ENCODE assay signal across 2 cellular contexts in genomic region chr2:46345775-46346174, GRCh38.
TF ChIP-seq lines count a peak whose summit lies in the region.

No MANE protein-coding gene starts in this region.

TF ChIP-seq in HepG2, 621 proteins besides CTCF, POLR2A, EP300 and RAD21:
- TF ChIP-seq ZSCAN25 (CRISPR knock-in tag; IDR thresholded peaks at IDR 0.05), result no peak
- 0 out of 2 replicates have a peak, but pooled peaks have one; percentile 41 for TF ChIP-seq CHD4 (IDR thresholded peaks at IDR 0.05; ENCODE audit: borderline replicate concordance, low read length)
- no peak for TF ChIP-seq ZMYM4 (CRISPR knock-in tag; IDR thresholded peaks at IDR 0.05)
- peak; percentile 91 for TF ChIP-seq ZNF629 (CRISPR knock-in tag; conservative IDR thresholded peaks at IDR 0.05)
- no peak for TF ChIP-seq U2AF2 (IDR thresholded peaks at IDR 0.05; ENCODE audit: low read depth, low read length)
- TF ChIP-seq ZNF563 (CRISPR knock-in tag; IDR thresholded peaks at IDR 0.05), result no peak

TF ChIP-seq in H1, 55 proteins besides CTCF, POLR2A, EP300 and RAD21:
- TF ChIP-seq, protein P1, sequence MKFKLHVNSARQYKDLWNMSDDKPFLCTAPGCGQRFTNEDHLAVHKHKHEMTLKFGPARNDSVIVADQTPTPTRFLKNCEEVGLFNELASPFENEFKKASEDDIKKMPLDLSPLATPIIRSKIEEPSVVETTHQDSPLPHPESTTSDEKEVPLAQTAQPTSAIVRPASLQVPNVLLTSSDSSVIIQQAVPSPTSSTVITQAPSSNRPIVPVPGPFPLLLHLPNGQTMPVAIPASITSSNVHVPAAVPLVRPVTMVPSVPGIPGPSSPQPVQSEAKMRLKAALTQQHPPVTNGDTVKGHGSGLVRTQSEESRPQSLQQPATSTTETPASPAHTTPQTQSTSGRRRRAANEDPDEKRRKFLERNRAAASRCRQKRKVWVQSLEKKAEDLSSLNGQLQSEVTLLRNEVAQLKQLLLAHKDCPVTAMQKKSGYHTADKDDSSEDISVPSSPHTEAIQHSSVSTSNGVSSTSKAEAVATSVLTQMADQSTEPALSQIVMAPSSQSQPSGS (IDR thresholded peaks at IDR 0.05; ENCODE audit: low read length), result no peak
- TF ChIP-seq KDM1A (IDR thresholded peaks at IDR 0.05; ENCODE audit: borderline replicate concordance, low read length), result peak; percentile 42; the same call in 1 of the 2 replicates
